ENCODE assay signal across 19 cellular contexts in genomic region chr3:100359030-100359429, GRCh38.
"Had no signal": no experiment of that assay in that cellular context is flagged by ENCODE, and none has a peak within 500 bp of the region (broad histone marks: within the 10 kb centered on the region; RNA-seq: fewer than 3 reads in every experiment).

No MANE protein-coding gene starts in this region.

- H3K27me3 ChIP-seq: body of pancreas, stomach, vagina had no signal

- H3K4me1 Mint-ChIP-seq: activated naive CD8-positive, alpha-beta T cell treated with anti-CD3 and anti-CD28 coated beads, Interleukin-2, amount 10 ng/mL, durations not matched to agents 7 days and 5 days; neural crest cell; T-helper 17 cell had no signal

- H3K27ac ChIP-seq: body of pancreas, stomach, vagina, VCaP had no signal

- H3K27ac Mint-ChIP-seq: T-helper 17 cell had no signal

- H3K4me3 Mint-ChIP-seq: activated naive CD8-positive, alpha-beta T cell treated with anti-CD3 and anti-CD28 coated beads, Interleukin-2, amount 10 ng/mL, durations not matched to agents 7 days and 5 days; activated T-cell treated with anti-CD3 and anti-CD28 coated beads, Interleukin-2, amount 50 U/mL, for 4 hours; effector memory CD8-positive, alpha-beta T cell; neural crest cell; T-helper 17 cell had no signal

- DNase-seq: activated CD4-positive, alpha-beta T cell treated with anti-CD3 and anti-CD28 coated beads for 1 hour; activated CD4-positive, alpha-beta T cell treated with anti-CD3 and anti-CD28 coated beads, Interleukin-2, amount 50 U/mL, for 48 hours; activated gamma-delta T cell; activated naive CD8-positive, alpha-beta T cell treated with anti-CD3 and anti-CD28 coated beads, Interleukin-2, amount 10 ng/mL, durations not matched to agents 7 days and 5 days; activated T-cell treated with anti-CD3 and anti-CD28 coated beads, Interleukin-2, amount 50 U/mL, for 4 hours; body of pancreas; caudate nucleus; effector memory CD8-positive, alpha-beta T cell; hippocampal formation; midbrain; stimulated activated CD4-positive, alpha-beta T cell treated with anti-CD3 and anti-CD28 coated beads, Interleukin-4, amount 100 ng/mL, for 1 hour; stomach; T-helper 17 cell; trophoblast cell had no signal

- H3K27me3 Mint-ChIP-seq: activated naive CD8-positive, alpha-beta T cell treated with anti-CD3 and anti-CD28 coated beads, Interleukin-2, amount 10 ng/mL, durations not matched to agents 7 days and 5 days; effector memory CD8-positive, alpha-beta T cell; T-helper 17 cell had no signal

- H3K9me3 Mint-ChIP-seq: activated T-cell treated with anti-CD3 and anti-CD28 coated beads, Interleukin-2, amount 50 U/mL, for 4 hours had no signal

- H3K9me3 ChIP-seq: body of pancreas, stomach, vagina had no signal

- H3K4me1 ChIP-seq: stomach, vagina had no signal

- H3K4me3 ChIP-seq: body of pancreas, smooth muscle cell, stomach, vagina had no signal

- ATAC-seq: activated T-cell treated with anti-CD3 and anti-CD28 coated beads, Interleukin-2, amount 50 U/mL, for 4 hours; body of pancreas; effector memory CD8-positive, alpha-beta T cell; sciatic nerve; T-helper 17 cell had no signal
